Comparison of ENCODE assay signal across 10 cellular contexts in genomic region chr1:41754540-41754939, GRCh38.
A peak's percentile ranks its signal among the peaks of the same experiment; 100 is the strongest.
DNase-seq lines count a peak whose midpoint lies in the region; ATAC-seq, FAIRE-seq and TF ChIP-seq lines count a peak whose summit lies in the region.
"Had no signal": no experiment of that assay in that cellular context is flagged by ENCODE, and none has a peak within 500 bp of the region (broad histone marks: within the 10 kb centered on the region; RNA-seq: fewer than 3 reads in every experiment).

No MANE protein-coding gene starts in this region.

- H3K27me3 ChIP-seq in WERI-Rb-1 (ENCODE audit: insufficient read depth, low read depth, severe bottlenecking): no peaks in the 10 kb centered on the region
- no peaks in the 10 kb centered on the region for H3K27me3 ChIP-seq in GM23248 (replicated peaks; ENCODE audit: insufficient read depth)

- no peaks in the 10 kb centered on the region for H3K9me3 ChIP-seq in WERI-Rb-1 (ENCODE audit: severe bottlenecking)
- no peaks in the 10 kb centered on the region for H3K9me3 ChIP-seq in GM23248 (ENCODE audit: low read depth)

- TF ChIP-seq CTCF in D721Med (IDR thresholded peaks at IDR 0.05; ENCODE audit: insufficient read depth, missing control alignments) (peak; percentile 16), GM13977 (IDR thresholded peaks at IDR 0.05; ENCODE audit: extremely low read depth, insufficient read depth, missing control alignments) (peak; percentile 60), WERI-Rb-1 (IDR thresholded peaks at IDR 0.05; ENCODE audit: low read depth, low read length) (peak; percentile 39; the same call in 1 of the 2 replicates), Calu3 (IDR thresholded peaks at IDR 0.05; ENCODE audit: unreplicated experiment) (no peak)

- DNase-seq in D721Med (ENCODE audit: insufficient read length, low spot score) (no peak), GM13977 (ENCODE audit: low spot score) (no peak), WERI-Rb-1 (peak; percentile 19), Calu3 (no peak), DMS79 (lab: John Stamatoyannopoulos, UW) (no peak), GM23248 (no peak)
- no peak for DNase-seq in effector memory CD8-positive, alpha-beta T cell
- DNase-seq: SHP77 treated with DMSO at 0.1 percent for 48 hours had no signal

- FAIRE-seq in D721Med (lab: Jason Lieb, UNC): no peak

- H3K4me1 Mint-ChIP-seq in effector memory CD8-positive, alpha-beta T cell (ENCODE audit: low read depth in 2 of 2): peaks cover 33 to 38% of the 10 kb centered on the region in 2 donors
- H3K4me1 Mint-ChIP-seq in Calu3 (ENCODE audit: low read depth, unreplicated experiment): no peaks in the 10 kb centered on the region

- no peak overlapping the region for H3K27ac Mint-ChIP-seq in effector memory CD8-positive, alpha-beta T cell
- H3K27ac Mint-ChIP-seq in Calu3 (ENCODE audit: unreplicated experiment): no peak overlapping the region

- H3K27me3 Mint-ChIP-seq in effector memory CD8-positive, alpha-beta T cell: no peaks in the 10 kb centered on the region
- no peaks in the 10 kb centered on the region for H3K27me3 Mint-ChIP-seq in Calu3 (ENCODE audit: unreplicated experiment)

- H4K20me1 ChIP-seq in GM23248 (ENCODE audit: insufficient read depth): no peaks in the 10 kb centered on the region

- H3K4me3 ChIP-seq in WERI-Rb-1 (ENCODE audit: low read depth, low read length) (no peak overlapping the region), GM23248 (no peak overlapping the region)

- intact Hi-C loops in Calu3 (cut with micrococcal nuclease; ENCODE audit: unreplicated experiment): no loop called here

- peaks cover 12% of the 10 kb centered on the region for H3K36me3 Mint-ChIP-seq in effector memory CD8-positive, alpha-beta T cell (ENCODE audit: insufficient read depth)
- no peaks in the 10 kb centered on the region for H3K36me3 Mint-ChIP-seq in Calu3 (ENCODE audit: insufficient read depth, unreplicated experiment)

- H3K9ac ChIP-seq in GM23248: no peak overlapping the region
- H3K9ac ChIP-seq: parathyroid adenoma had no signal

- ATAC-seq in effector memory CD8-positive, alpha-beta T cell (replicated peaks): no peak
- ATAC-seq in HG02763 (IDR thresholded peaks at IDR 0.05; ENCODE audit: unreplicated experiment): no peak

- no peaks in the 10 kb centered on the region for H3K9me3 Mint-ChIP-seq in effector memory CD8-positive, alpha-beta T cell
- no peaks in the 10 kb centered on the region for H3K9me3 Mint-ChIP-seq in Calu3 (ENCODE audit: low read depth, unreplicated experiment)

- no peak overlapping the region for H3K27ac ChIP-seq in WERI-Rb-1
- H3K27ac ChIP-seq in GM23248: no peak overlapping the region
- H3K27ac ChIP-seq: parathyroid adenoma had no signal

- no peaks in the 10 kb centered on the region for H3K9me2 ChIP-seq in GM23248 (ENCODE audit: insufficient read depth)

- H3K79me2 ChIP-seq in GM23248 (ENCODE audit: insufficient read depth): no peaks in the 10 kb centered on the region
- H3K79me2 ChIP-seq: parathyroid adenoma had no signal

- no peaks in the 10 kb centered on the region for H3K36me3 ChIP-seq in WERI-Rb-1
- H3K36me3 ChIP-seq in GM23248 (ENCODE audit: low read depth): no peaks in the 10 kb centered on the region

- H3F3A ChIP-seq in GM23248 (ENCODE audit: insufficient read depth): peaks cover 14% of the 10 kb centered on the region

- 89 to 90% methylated on average over 6 of the region's 6 CpGs for WGBS in GM23248 (ENCODE audit: low coverage in 1 of 2, low lambda C conversion rate in 2 of 2, missing lambda C conversion rate in 2 of 2), 2 experiments

- in situ Hi-C loops in GM13977 (cut with MboI; ENCODE audit: low pct_unique_long_range_greater_than_20kb, low sequenced_read_pairs, unreplicated experiment) (no loop called here), GM23248 (cut with MboI) (no loop called here)

- H3K4me3 Mint-ChIP-seq in effector memory CD8-positive, alpha-beta T cell: peak overlapping the region; percentile 2 to 26
- H3K4me3 Mint-ChIP-seq in Calu3 (ENCODE audit: low read depth, unreplicated experiment): no peak overlapping the region

- H2AFZ ChIP-seq in GM23248: no peak overlapping the region
- H2AFZ ChIP-seq: parathyroid adenoma had no signal

- H3K4me2 ChIP-seq in GM23248 (ENCODE audit: unreplicated experiment): no peak overlapping the region

- H3K4me1 ChIP-seq in GM23248 (ENCODE audit: insufficient read depth): peaks cover 22% of the 10 kb centered on the region
- H3K4me1 ChIP-seq: parathyroid adenoma had no signal

- CTCF ChIA-PET in Calu3 (lab: Charles Lee): no interaction called here

- no TSS peak for BruUV-seq in Calu3 (replicated peaks; lab: Mats Ljungman, UMichigan)
